In genomic region chr13:114038900-114039299, GRCh38 we compare ENCODE assay signal across 20 cellular contexts.
DNase-seq lines count a peak whose midpoint lies in the region; ATAC-seq lines count a peak whose summit lies in the region.
"Had no signal": no experiment of that assay in that cellular context is flagged by ENCODE, and none has a peak within 500 bp of the region (broad histone marks: within the 10 kb centered on the region; RNA-seq: fewer than 3 reads in every experiment).

No MANE protein-coding gene starts in this region.

- H3K4me2 ChIP-seq in neuronal stem cell (ENCODE audit: insufficient read depth, low read length, poor library complexity, severe bottlenecking), result no peak overlapping the region

- H3K27ac Mint-ChIP-seq in activated naive CD4-positive, alpha-beta T cell treated with anti-CD3 and anti-CD28 coated beads, Interleukin-2, amount 50 U/mL, for 24 hours, result peak overlapping the region; percentile 46
- no peak overlapping the region for H3K27ac Mint-ChIP-seq in activated naive CD4-positive, alpha-beta T cell treated with anti-CD3 and anti-CD28 coated beads, Interleukin-2, amount 50 U/mL, for 72 hours

- H3K23ac ChIP-seq in neuronal stem cell (ENCODE audit: low read depth, low read length, poor library complexity), result peak overlapping the region; percentile 20

- H4K91ac ChIP-seq in neuronal stem cell (ENCODE audit: low read depth, low read length, poor library complexity), result no peak overlapping the region

- H3K36me3 Mint-ChIP-seq in activated naive CD4-positive, alpha-beta T cell treated with anti-CD3 and anti-CD28 coated beads, Interleukin-2, amount 50 U/mL, for 24 hours, result peaks cover 8% of the 10 kb centered on the region
- H3K36me3 Mint-ChIP-seq in activated naive CD4-positive, alpha-beta T cell treated with anti-CD3 and anti-CD28 coated beads, Interleukin-2, amount 50 U/mL, for 72 hours, result peaks cover 0 to 6% of the 10 kb centered on the region in 2 donors

- peak overlapping the region; percentile 68 for H3K4ac ChIP-seq in neuronal stem cell (ENCODE audit: low read length)

- no peak overlapping the region for H2AFZ ChIP-seq in neuronal stem cell (ENCODE audit: low read length)

- H2AK5ac ChIP-seq in neuronal stem cell (ENCODE audit: low read depth, low read length), result peak overlapping the region; percentile 60

- WGBS in neuronal stem cell (ENCODE audit: extremely low coverage in 2 of 2, insufficient read length in 2 of 2, insufficient replicate concordance in 1 of 2), 2 donors, result no CpG with 5 or more reads among the region's 14 CpGs

- no peak overlapping the region for H3K4me3 Mint-ChIP-seq in activated naive CD4-positive, alpha-beta T cell treated with anti-CD3 and anti-CD28 coated beads, Interleukin-2, amount 50 U/mL, for 24 hours
- H3K4me3 Mint-ChIP-seq: CD14-positive monocyte had no signal

- H3K36me3 ChIP-seq in neuronal stem cell (replicated peaks in 1 of 2; ENCODE audit: control insufficient read depth in 2 of 2, insufficient read depth in 2 of 2, low read length in 2 of 2), result peaks cover 4 to 28% of the 10 kb centered on the region in 2 donors

- H2BK120ac ChIP-seq in neuronal stem cell (ENCODE audit: low read depth, low read length), result no peak overlapping the region

- H4K8ac ChIP-seq in neuronal stem cell (ENCODE audit: low read depth, low read length), result no peak overlapping the region

- ATAC-seq in activated naive CD4-positive, alpha-beta T cell treated with anti-CD3 and anti-CD28 coated beads, Interleukin-2, amount 50 U/mL, for 72 hours, result no peak
- ATAC-seq in GM21619 (IDR thresholded peaks at IDR 0.05; ENCODE audit: unreplicated experiment) (no peak), GM18517 (IDR thresholded peaks at IDR 0.05; ENCODE audit: unreplicated experiment) (no peak)

- H3K27me3 Mint-ChIP-seq in activated naive CD4-positive, alpha-beta T cell treated with anti-CD3 and anti-CD28 coated beads, Interleukin-2, amount 50 U/mL, for 24 hours, result no peaks in the 10 kb centered on the region

- no peaks in the 10 kb centered on the region for H3K27me3 ChIP-seq in neuronal stem cell (ENCODE audit: control insufficient read depth in 3 of 3, insufficient read depth in 3 of 3, low read depth in 1 of 3, low read length in 3 of 3)

- no peaks in the 10 kb centered on the region for H3K9me3 Mint-ChIP-seq in activated naive CD4-positive, alpha-beta T cell treated with anti-CD3 and anti-CD28 coated beads, Interleukin-2, amount 50 U/mL, for 24 hours
- no peaks in the 10 kb centered on the region for H3K9me3 Mint-ChIP-seq in activated naive CD4-positive, alpha-beta T cell treated with anti-CD3 and anti-CD28 coated beads, Interleukin-2, amount 50 U/mL, for 72 hours

- H2BK15ac ChIP-seq in neuronal stem cell (ENCODE audit: low read length), result no peak overlapping the region

- no peak overlapping the region for H3K9ac ChIP-seq in neuronal stem cell (ENCODE audit: low read depth, low read length, poor library complexity)

- H3K4me3 ChIP-seq in neuronal stem cell (ENCODE audit: low read length in 2 of 2), result no peak overlapping the region

- peak overlapping the region; percentile 85 for H3K18ac ChIP-seq in neuronal stem cell (ENCODE audit: low read length)

- peak overlapping the region; percentile 65 for H2BK12ac ChIP-seq in neuronal stem cell (ENCODE audit: low read length)

- H3K4me1 ChIP-seq in neuronal stem cell (ENCODE audit: control insufficient read depth in 2 of 2, insufficient read depth in 1 of 2, low read depth in 1 of 2, low read length in 2 of 2), result peaks cover 23 to 27% of the 10 kb centered on the region in 2 donors
- H3K4me1 ChIP-seq: Caco-2 had no signal

- H3K27ac ChIP-seq in angular gyrus (ENCODE audit: low read depth, low read length), result peak overlapping the region; percentile 5
- no peak overlapping the region for H3K27ac ChIP-seq in neuronal stem cell (replicated peaks; ENCODE audit: low read length)

- no peak overlapping the region for H2BK5ac ChIP-seq in neuronal stem cell (ENCODE audit: low read length)

- H3K14ac ChIP-seq in neuronal stem cell (ENCODE audit: low read length), result no peak overlapping the region

- no peak for DNase-seq in activated naive CD4-positive, alpha-beta T cell treated with anti-CD3 and anti-CD28 coated beads, Interleukin-2, amount 50 U/mL, for 72 hours (ENCODE audit: low spot score in 2 of 2)
- DNase-seq in neuronal stem cell (ENCODE audit: low spot score), result no peak
- DNase-seq in activated effector memory CD4-positive, alpha-beta T cell treated with Interleukin-2 at 50 U/mL for 16 hours, result no peak
- DNase-seq: AML-193, Caco-2, DMS 273 treated with DMSO at 0.1 percent for 48 hours, DMS79 treated with DMSO at 0.1 percent for 48 hours, H7, Kasumi-1, NCI-H1694 treated with DMSO at 0.1 percent for 48 hours, NCI-H2081 treated with DMSO at 0.1 percent for 48 hours, NCI-H2171 treated with DMSO at 0.1 percent for 48 hours, NCI-H446, NCI-H526, OCI-M1 had no signal

- H3K4me1 Mint-ChIP-seq in activated naive CD4-positive, alpha-beta T cell treated with anti-CD3 and anti-CD28 coated beads, Interleukin-2, amount 50 U/mL, for 24 hours, result peaks cover 27% of the 10 kb centered on the region

- H3K9me3 ChIP-seq in neuronal stem cell (replicated peaks in 1 of 2; ENCODE audit: control insufficient read depth in 2 of 2, insufficient read depth in 1 of 2, low read depth in 1 of 2, low read length in 2 of 2), result peaks cover 8 to 10% of the 10 kb centered on the region in 2 donors
- H3K9me3 ChIP-seq: Caco-2 had no signal

- H3K79me1 ChIP-seq in neuronal stem cell (ENCODE audit: low read depth, low read length), result peaks cover 3% of the 10 kb centered on the region
